In genomic region chr20:8492182-8492581, GRCh38 we compare ENCODE assay signal across 23 cellular contexts.
"Had no signal": no experiment of that assay in that cellular context is flagged by ENCODE, and none has a peak within 500 bp of the region (broad histone marks: within the 10 kb centered on the region; RNA-seq: fewer than 3 reads in every experiment).

No MANE protein-coding gene starts in this region.

- H3K9me3 ChIP-seq: esophagus muscularis mucosa, gastrocnemius medialis, left lung, lower lobe of right lung, mucosa of descending colon, spleen, testis, transverse colon had no signal

- H3K27me3 Mint-ChIP-seq: activated T-helper 17 cell treated with anti-CD3 and anti-CD28 coated beads, Interleukin-2, amount 50 U/mL, for 72 hours; natural killer cell treated with Interleukin-12 subunit alpha and Interleukin-12 subunit beta and Interleukin-15 and Interleukin-18, amount 100 ng/mL, for 72 hours had no signal

- H3K27ac ChIP-seq: esophagus muscularis mucosa, gastrocnemius medialis, left lung, lower lobe of right lung, spleen, testis, transverse colon had no signal

- H3K4me1 ChIP-seq: testis, transverse colon had no signal

- DNase-seq: activated CD4-positive, alpha-beta T cell treated with anti-CD3 and anti-CD28 coated beads for 1 hour; activated CD4-positive, alpha-beta T cell treated with anti-CD3 and anti-CD28 coated beads, Interleukin-2, amount 50 U/mL, for 1 hour; activated CD8-positive, alpha-beta T cell treated with anti-CD3 and anti-CD28 coated beads for 36 hours; activated gamma-delta T cell treated with Interleukin-2 at 50 U/mL for 16 hours; activated naive CD4-positive, alpha-beta T cell treated with anti-CD3 and anti-CD28 coated beads, Interleukin-2, amount 50 U/mL, for 16 hours; activated T-cell treated with anti-CD3 and anti-CD28 coated beads, Interleukin-2, amount 50 U/mL, for 4 hours; amygdala; caudate nucleus; gastrocnemius medialis; glutamatergic neuron; left lung; lower lobe of right lung; mesenchymal stem cell; mucosa of descending colon; right cardiac atrium; spleen; stimulated activated naive CD4-positive, alpha-beta T cell; T-helper 2 cell; testis; transverse colon had no signal

- H3K4me3 ChIP-seq: esophagus muscularis mucosa, gastrocnemius medialis, left lung, lower lobe of right lung, mucosa of descending colon, spleen, testis, transverse colon had no signal

- ATAC-seq: activated CD8-positive, alpha-beta T cell treated with anti-CD3 and anti-CD28 coated beads for 36 hours; activated T-cell treated with anti-CD3 and anti-CD28 coated beads, Interleukin-2, amount 50 U/mL, for 4 hours; activated T-helper 17 cell treated with anti-CD3 and anti-CD28 coated beads, Interleukin-2, amount 50 U/mL, for 72 hours; gastrocnemius medialis; left lung; lower lobe of right lung; mucosa of descending colon; natural killer cell treated with Interleukin-12 subunit alpha and Interleukin-12 subunit beta and Interleukin-15 and Interleukin-18, amount 100 ng/mL, for 72 hours; right cardiac atrium had no signal

- H3K4me3 Mint-ChIP-seq: activated CD8-positive, alpha-beta T cell treated with anti-CD3 and anti-CD28 coated beads for 36 hours; activated T-cell treated with anti-CD3 and anti-CD28 coated beads, Interleukin-2, amount 50 U/mL, for 4 hours; activated T-helper 17 cell treated with anti-CD3 and anti-CD28 coated beads, Interleukin-2, amount 50 U/mL, for 72 hours; natural killer cell treated with Interleukin-12 subunit alpha and Interleukin-12 subunit beta and Interleukin-15 and Interleukin-18, amount 100 ng/mL, for 72 hours had no signal

- H3K36me3 ChIP-seq: esophagus muscularis mucosa, gastrocnemius medialis, left lung, lower lobe of right lung, spleen, transverse colon had no signal

- H3K27me3 ChIP-seq: esophagus muscularis mucosa, gastrocnemius medialis, left lung, spleen, testis, transverse colon had no signal

- H3K36me3 Mint-ChIP-seq: natural killer cell treated with Interleukin-12 subunit alpha and Interleukin-12 subunit beta and Interleukin-15 and Interleukin-18, amount 100 ng/mL, for 72 hours had no signal

- H3K27ac Mint-ChIP-seq: activated CD8-positive, alpha-beta T cell treated with anti-CD3 and anti-CD28 coated beads for 36 hours; activated T-helper 17 cell treated with anti-CD3 and anti-CD28 coated beads, Interleukin-2, amount 50 U/mL, for 72 hours; natural killer cell treated with Interleukin-12 subunit alpha and Interleukin-12 subunit beta and Interleukin-15 and Interleukin-18, amount 100 ng/mL, for 72 hours had no signal

- H3K9me3 Mint-ChIP-seq: activated CD8-positive, alpha-beta T cell treated with anti-CD3 and anti-CD28 coated beads for 36 hours; activated T-cell treated with anti-CD3 and anti-CD28 coated beads, Interleukin-2, amount 50 U/mL, for 4 hours; natural killer cell treated with Interleukin-12 subunit alpha and Interleukin-12 subunit beta and Interleukin-15 and Interleukin-18, amount 100 ng/mL, for 72 hours had no signal
